Comparison of ENCODE assay signal across 8 cellular contexts in genomic region chr21:20443558-20444155, GRCh38.
A peak's percentile ranks its signal among the peaks of the same experiment; 100 is the strongest.
DNase-seq lines count a peak whose midpoint lies in the region; ATAC-seq, FAIRE-seq and TF ChIP-seq lines count a peak whose summit lies in the region.

No MANE protein-coding gene starts in this region.

- H3K9me3 Mint-ChIP-seq in activated T-helper 2 cell treated with anti-CD3 and anti-CD28 coated beads, Interferon-gamma antibody, Interleukin-2, Interleukin-4, amounts not matched to agents 10 μg/mL and 5 μg/mL and 100 μg/mL, durations not matched to agents 14 hours and 24 hours and 36 hours = peaks cover 33% of the 10 kb centered on the region

- H3K4me1 Mint-ChIP-seq in activated T-helper 2 cell treated with anti-CD3 and anti-CD28 coated beads, Interferon-gamma antibody, Interleukin-2, Interleukin-4, amounts not matched to agents 10 μg/mL and 5 μg/mL and 100 μg/mL, durations not matched to agents 14 hours and 24 hours and 36 hours (ENCODE audit: low read depth) = no peaks in the 10 kb centered on the region

- no peaks in the 10 kb centered on the region for H4K20me1 ChIP-seq in K562 (replicated peaks; ENCODE audit: control insufficient read depth, insufficient read depth, low read length)
- H4K20me1 ChIP-seq in neural cell (ENCODE audit: insufficient read depth) = no peaks in the 10 kb centered on the region

- H3K9me3 ChIP-seq in K562 (replicated peaks; ENCODE audit: control insufficient read depth, insufficient read depth, low read depth, low read length) (no peaks in the 10 kb centered on the region), neural cell (ENCODE audit: low read length) (no peaks in the 10 kb centered on the region)

- peak; percentile 67 for ATAC-seq in K562
- ATAC-seq in GM18511 (IDR thresholded peaks at IDR 0.05; ENCODE audit: unreplicated experiment) = no peak
- no peak for ATAC-seq in GM19023 (IDR thresholded peaks at IDR 0.05; ENCODE audit: unreplicated experiment)

- H2AFZ ChIP-seq in K562 (ENCODE audit: low read depth, low read length) = no peak overlapping the region
- H2AFZ ChIP-seq in neural cell (ENCODE audit: low read depth, low read length) = no peak overlapping the region

- TF ChIP-seq EP300 in K562 (IDR thresholded peaks at IDR 0.05; ENCODE audit: low read length) (no peak), neural cell (conservative IDR thresholded peaks at IDR 0.05; ENCODE audit: poor library complexity, severe bottlenecking) (no peak)

- no peak overlapping the region for H3K4me2 ChIP-seq in K562 (ENCODE audit: insufficient read depth, low read length)
- no peak overlapping the region for H3K4me2 ChIP-seq in neural cell (ENCODE audit: low read length)

- no peak overlapping the region for H3K27ac Mint-ChIP-seq in activated T-helper 2 cell treated with anti-CD3 and anti-CD28 coated beads, Interferon-gamma antibody, Interleukin-2, Interleukin-4, amounts not matched to agents 10 μg/mL and 5 μg/mL and 100 μg/mL, durations not matched to agents 14 hours and 24 hours and 36 hours

- intact Hi-C loops in K562 (cut with micrococcal nuclease) = no loop called here
- intact Hi-C loops in activated T-helper 2 cell treated with anti-CD3 and anti-CD28 coated beads, Interferon-gamma antibody, Interleukin-2, Interleukin-4, amounts not matched to agents 10 μg/mL and 5 μg/mL and 100 μg/mL, durations not matched to agents 14 hours and 24 hours and 36 hours (cut with micrococcal nuclease) = no loop called here

- DNase-seq in NCI-H2171 treated with DMSO at 0.1 percent for 48 hours (lab: John Stamatoyannopoulos, UW) (peak; percentile 34), NCI-H2171 (lab: John Stamatoyannopoulos, UW) (no peak), Kasumi-1 (lab: John Stamatoyannopoulos, UW) (peak; percentile 9 to 29), K562 (ENCODE audit: extremely low read depth in 1 of 4, low spot score in 3 of 4) (peak; percentile 17 to 59 (median 18))
- DNase-seq in activated T-helper 2 cell treated with anti-CD3 and anti-CD28 coated beads, Interferon-gamma antibody, Interleukin-2, Interleukin-4, amounts not matched to agents 10 μg/mL and 5 μg/mL and 100 μg/mL, durations not matched to agents 14 hours and 24 hours and 36 hours (ENCODE audit: low spot score) = no peak

- H3K36me3 ChIP-seq in K562 (ENCODE audit: control insufficient read depth, insufficient read depth, low read length) (no peaks in the 10 kb centered on the region), neural cell (ENCODE audit: insufficient read depth, low read length) (no peaks in the 10 kb centered on the region)

- CTCF ChIA-PET in K562 (lab: Yijun Ruan, JAX; ENCODE audit: low intra/inter-chr PET ratio) = interaction anchor here (0.6 kb wide), 1 partner anchor 15 kb away, joined by 3 read pairs; no protein-coding TSS in a partner anchor

- no peaks in the 10 kb centered on the region for H3K79me2 ChIP-seq in K562 (ENCODE audit: control insufficient read depth, insufficient read depth, low read length)
- no peaks in the 10 kb centered on the region for H3K79me2 ChIP-seq in neural cell (replicated peaks; ENCODE audit: insufficient read depth, low read length)

- no peak overlapping the region for H3K4me3 Mint-ChIP-seq in activated T-helper 2 cell treated with anti-CD3 and anti-CD28 coated beads, Interferon-gamma antibody, Interleukin-2, Interleukin-4, amounts not matched to agents 10 μg/mL and 5 μg/mL and 100 μg/mL, durations not matched to agents 14 hours and 24 hours and 36 hours (ENCODE audit: low read depth)

- H3F3A ChIP-seq in neural cell (ENCODE audit: insufficient read depth, low read length, poor library complexity, severe bottlenecking) = no peaks in the 10 kb centered on the region

- no peaks in the 10 kb centered on the region for H3K27me3 Mint-ChIP-seq in activated T-helper 2 cell treated with anti-CD3 and anti-CD28 coated beads, Interferon-gamma antibody, Interleukin-2, Interleukin-4, amounts not matched to agents 10 μg/mL and 5 μg/mL and 100 μg/mL, durations not matched to agents 14 hours and 24 hours and 36 hours (ENCODE audit: low read depth)

- POLR2A ChIA-PET in K562 (lab: Yijun Ruan, JAX) = no interaction called here

- peak; percentile 14 to 70; a peak in 3 of 4 replicates for TF ChIP-seq RAD21 in K562 (CRISPR knock-in tag; conservative IDR thresholded peaks at IDR 0.05 in 1 of 2, IDR thresholded peaks at IDR 0.05 in 1 of 2)
- peak; percentile 40 for TF ChIP-seq RAD21 in neural cell (conservative IDR thresholded peaks at IDR 0.05)

- no peak overlapping the region for H3K27ac ChIP-seq in K562 (ENCODE audit: extremely low read depth, low read depth, low read length)
- no peak overlapping the region for H3K27ac ChIP-seq in neural cell (ENCODE audit: low read length)

- no peaks in the 10 kb centered on the region for H3K9me2 ChIP-seq in neural cell (ENCODE audit: insufficient read depth, low read length)

- TF ChIP-seq CTCF in K562 (IDR thresholded peaks at IDR 0.05 in 2 of 3, conservative IDR thresholded peaks at IDR 0.05 in 1 of 3; ENCODE audit: insufficient read depth in 2 of 3, low read depth in 1 of 3, low read length in 3 of 3) = peak; percentile 49 to 67 (median 62); a peak in 5 of 6 replicates
- TF ChIP-seq CTCF in neural cell (IDR thresholded peaks at IDR 0.05; ENCODE audit: poor library complexity, severe bottlenecking) = peak; percentile 53

- H3K27me3 ChIP-seq in K562 (ENCODE audit: control insufficient read depth in 2 of 2, insufficient read depth in 2 of 2, low read length in 2 of 2) (no peaks in the 10 kb centered on the region), neural cell (ENCODE audit: insufficient read depth, low read depth, low read length) (no peaks in the 10 kb centered on the region)

- in situ Hi-C loops in K562 (cut with MboI) = no loop called here

- peak; percentile 68 for FAIRE-seq in K562 (lab: Jason Lieb, UNC)

- no peaks in the 10 kb centered on the region for H3K36me3 Mint-ChIP-seq in activated T-helper 2 cell treated with anti-CD3 and anti-CD28 coated beads, Interferon-gamma antibody, Interleukin-2, Interleukin-4, amounts not matched to agents 10 μg/mL and 5 μg/mL and 100 μg/mL, durations not matched to agents 14 hours and 24 hours and 36 hours (ENCODE audit: low read depth)

- H3K4me3 ChIP-seq in K562 = no peak overlapping the region
- no peak overlapping the region for H3K4me3 ChIP-seq in neural cell (ENCODE audit: low read length)

- no peaks in the 10 kb centered on the region for H3K4me1 ChIP-seq in K562 (replicated peaks in 1 of 2; ENCODE audit: control insufficient read depth in 2 of 2, insufficient read depth in 2 of 2, low read length in 2 of 2)

- BruUV-seq in K562 (replicated peaks; lab: Mats Ljungman, UMichigan) = no TSS peak

- no peaks in the 10 kb centered on the region for H3K9me1 ChIP-seq in K562 (ENCODE audit: control insufficient read depth, insufficient read depth, low read length)

- no peak for TF ChIP-seq POLR2A in K562 (conservative IDR thresholded peaks at IDR 0.05)

- 4% methylated on average over 13 of the region's 13 CpGs for WGBS in K562 (ENCODE audit: insufficient coverage, low coverage, missing lambda C conversion rate)

- H3K9ac ChIP-seq in K562 (ENCODE audit: insufficient read depth in 1 of 2, low read depth in 2 of 2, low read length in 2 of 2) (no peak overlapping the region), neural cell (ENCODE audit: low read length) (no peak overlapping the region)

TF ChIP-seq in K562, 482 proteins besides CTCF, POLR2A, EP300 and RAD21:
- TF ChIP-seq SMC3 (conservative IDR thresholded peaks at IDR 0.05; ENCODE audit: insufficient read depth, low read depth, low read length) (peak; percentile 60), CEBPB (tag; IDR thresholded peaks at IDR 0.05) (no peak)

TF ChIP-seq in neural cell, 6 proteins besides CTCF, POLR2A, EP300 and RAD21:
- TF ChIP-seq SMC3 (conservative IDR thresholded peaks at IDR 0.05; ENCODE audit: poor library complexity) (peak; percentile 43), TAF1 (IDR thresholded peaks at IDR 0.05; ENCODE audit: low read depth) (no peak)

Comparison
In these comparisons a context has a peak if more than half of its experiments do, and no peak if none do; other contexts are left out.
1. DNase-seq: peak in NCI-H2171 treated with DMSO at 0.1 percent for 48 hours (single experiment), Kasumi-1 (2 of 2) and K562 (4 of 4); none in NCI-H2171 (single experiment) and activated T-helper 2 cell treated with anti-CD3 and anti-CD28 coated beads, Interferon-gamma antibody, Interleukin-2, Interleukin-4, amounts not matched to agents 10 μg/mL and 5 μg/mL and 100 μg/mL, durations not matched to agents 14 hours and 24 hours and 36 hours (single experiment).